20 cellular contexts compared by ENCODE assay signal in the genomic region with DNA sequence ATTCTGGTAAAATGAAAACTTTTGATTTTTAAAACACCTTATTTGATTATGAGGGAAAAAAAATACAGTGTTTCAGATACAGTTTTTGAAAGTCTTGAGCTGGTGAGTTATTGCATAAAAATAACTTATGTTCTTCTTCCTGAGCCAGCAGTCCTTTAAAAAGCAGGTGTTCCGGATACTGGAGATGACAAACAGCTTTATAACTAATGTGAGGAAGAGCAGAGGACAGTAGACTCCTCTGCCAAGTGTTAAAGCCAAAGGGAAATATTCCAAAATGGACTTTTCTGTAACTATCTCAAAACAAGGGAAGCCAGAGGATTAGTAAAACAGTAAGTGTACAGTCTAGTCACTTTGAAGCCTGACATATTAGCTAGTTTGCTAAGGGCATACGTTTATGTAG. TPM values are rescaled to one million over a fixed set of nuclear protein-coding genes. Genes with fewer than 3 reads are reported as not detected.
DNase-seq lines count a peak whose midpoint lies in the region; ATAC-seq, FAIRE-seq and TF ChIP-seq lines count a peak whose summit lies in the region.
"Had no signal": no experiment of that assay in that cellular context is flagged by ENCODE, and none has a peak within 500 bp of the region (broad histone marks: within the 10 kb centered on the region; RNA-seq: fewer than 3 reads in every experiment).

No MANE protein-coding gene starts in this region.

- H3K36me3 ChIP-seq in psoas muscle (ENCODE audit: insufficient read depth in 1 of 2, low read depth in 1 of 2) (no peaks in the 10 kb centered on the region), lower lobe of right lung (no peaks in the 10 kb centered on the region)
- H3K36me3 ChIP-seq: BE2C had no signal

- H3K27me3 ChIP-seq in psoas muscle (ENCODE audit: insufficient read depth in 3 of 3, low read length in 2 of 3) = no peaks in the 10 kb centered on the region
- H3K27me3 ChIP-seq in lower lobe of right lung (ENCODE audit: low read depth) = no peaks in the 10 kb centered on the region

- H3K4me3 ChIP-seq in psoas muscle (no peak overlapping the region), lower lobe of right lung (no peak overlapping the region)

- peak; percentile 84 for FAIRE-seq in endometrium (lab: Jason Lieb, UNC)
- FAIRE-seq: A204.1, G401.6, GM19239, H1 had no signal

- TF ChIP-seq CTCF in omental fat pad (IDR thresholded peaks at IDR 0.05) (no peak), psoas muscle (IDR thresholded peaks at IDR 0.05) (no peak), lower lobe of right lung (IDR thresholded peaks at IDR 0.05) (no peak)

- no peaks in the 10 kb centered on the region for H3K4me1 ChIP-seq in psoas muscle
- no peaks in the 10 kb centered on the region for H3K4me1 ChIP-seq in lower lobe of right lung
- H3K4me1 ChIP-seq: BE2C had no signal

- intact Hi-C loops in psoas muscle (cut with DNase I) (no loop called here), lower lobe of right lung (cut with DNase I) (no loop called here)

- DNase-seq in NCI-H446 (lab: John Stamatoyannopoulos, UW) = peak; percentile 65 to 79
- DNase-seq in NCI-H69 (lab: John Stamatoyannopoulos, UW) = peak; percentile 45
- DNase-seq in omental fat pad (ENCODE audit: low spot score) = no peak
- no peak for DNase-seq in psoas muscle
- DNase-seq in lower lobe of right lung = no peak
- DNase-seq: ACHN; BE2C; C1 segment of cervical spinal cord; CD4-positive, CD25-positive, alpha-beta regulatory T cell; CD8-positive, alpha-beta memory T cell; COR-L47; DMS 273 treated with DMSO at 0.1 percent for 48 hours; H9 had no signal

- 7 to 16% (median 10%) methylated on average over 2 of the region's 2 CpGs for WGBS in psoas muscle, 3 donors

- H3K9me3 ChIP-seq in psoas muscle (no peaks in the 10 kb centered on the region), lower lobe of right lung (no peaks in the 10 kb centered on the region)
- H3K9me3 ChIP-seq: BE2C had no signal

- peak; percentile 30 for ATAC-seq in omental fat pad (ENCODE audit: low FRiP score)
- no peak for ATAC-seq in psoas muscle
- no peak for ATAC-seq in HG03521 (IDR thresholded peaks at IDR 0.05; ENCODE audit: unreplicated experiment)
- no peak for ATAC-seq in lower lobe of right lung

- no peak overlapping the region for H3K27ac ChIP-seq in psoas muscle
- no peak overlapping the region for H3K27ac ChIP-seq in lower lobe of right lung
- H3K27ac ChIP-seq: HL-60 had no signal

RNA-seq across cellular contexts. Expression of a gene that starts 11.1 kb away (rescaled TPM):
- total RNA-seq in omental fat pad (10 to 100 TPM; 11.5 to 36.3 (median 15.2) TPM), psoas muscle (under 1 TPM; 0.27 to 0.87 (median 0.75) TPM), lower lobe of right lung (4.4 TPM)
- polyA plus RNA-seq in psoas muscle = under 1 TPM; 0.18 to 0.38 (median 0.23) TPM
- total RNA-seq: CD4-positive, CD25-positive, alpha-beta regulatory T cell; CD8-positive, alpha-beta memory T cell had no signal
- polyA plus RNA-seq: CD4-positive, CD25-positive, alpha-beta regulatory T cell; CD8-positive, alpha-beta memory T cell had no signal

Comparison
In these comparisons a context has a peak if more than half of its experiments do, and no peak if none do; other contexts are left out.
1. DNase-seq: peak in NCI-H446 (2 of 2) and NCI-H69 (single experiment); none in omental fat pad (single experiment), psoas muscle (0 of 2) and lower lobe of right lung (single experiment).